1 cellular context compared by ENCODE assay signal in genomic region chr6:83838727-83839126, GRCh38.
A peak's percentile ranks its signal among the peaks of the same experiment; 100 is the strongest.
TF ChIP-seq lines count a peak whose summit lies in the region.

No MANE protein-coding gene starts in this region.

TF ChIP-seq in H1, 55 proteins besides CTCF, POLR2A, EP300 and RAD21:
- TF ChIP-seq JUND (IDR thresholded peaks at IDR 0.05; ENCODE audit: low read length), result no peak
- TF ChIP-seq BACH1 (IDR thresholded peaks at IDR 0.05; ENCODE audit: low read length), result peak; percentile 87
- peak; percentile 55; the same call in 1 of the 2 replicates for TF ChIP-seq MAFK (IDR thresholded peaks at IDR 0.05; ENCODE audit: low read depth, low read length)
